6 cellular contexts compared by ENCODE assay signal in the genomic region with DNA sequence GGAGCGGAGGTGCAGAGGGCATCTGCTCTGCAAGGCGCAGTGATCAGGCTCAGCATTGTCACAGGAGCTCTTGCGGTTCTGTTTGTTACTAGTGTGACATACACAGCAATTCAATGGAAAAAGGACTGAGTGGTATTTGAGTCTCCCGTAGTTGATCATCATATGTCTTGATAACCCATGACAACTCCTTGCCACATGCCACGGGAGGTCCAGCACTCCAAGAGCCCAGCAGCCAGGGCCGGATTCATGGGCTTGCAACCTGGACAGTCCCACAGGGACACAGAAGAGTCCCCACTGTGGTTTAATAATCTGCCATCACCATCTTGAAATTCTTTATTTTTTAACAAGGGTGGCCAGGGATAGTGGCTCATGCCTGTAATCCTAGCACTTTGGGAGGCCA. TPM values are rescaled to one million over a fixed set of nuclear protein-coding genes. Genes with fewer than 3 reads are reported as not detected.
"Had no signal": no experiment of that assay in that cellular context is flagged by ENCODE, and none has a peak within 500 bp of the region (broad histone marks: within the 10 kb centered on the region; RNA-seq: fewer than 3 reads in every experiment).

No MANE protein-coding gene starts in this region.

RNA-seq across cellular contexts. Expression of a gene that starts 58.1 kb away (rescaled TPM):
- total RNA-seq: GM23248, H7, HepG2, HFFc6, HT1080, K562 had no signal
- polyA plus RNA-seq: GM23248, HepG2, K562 had no signal
